In the genomic region with DNA sequence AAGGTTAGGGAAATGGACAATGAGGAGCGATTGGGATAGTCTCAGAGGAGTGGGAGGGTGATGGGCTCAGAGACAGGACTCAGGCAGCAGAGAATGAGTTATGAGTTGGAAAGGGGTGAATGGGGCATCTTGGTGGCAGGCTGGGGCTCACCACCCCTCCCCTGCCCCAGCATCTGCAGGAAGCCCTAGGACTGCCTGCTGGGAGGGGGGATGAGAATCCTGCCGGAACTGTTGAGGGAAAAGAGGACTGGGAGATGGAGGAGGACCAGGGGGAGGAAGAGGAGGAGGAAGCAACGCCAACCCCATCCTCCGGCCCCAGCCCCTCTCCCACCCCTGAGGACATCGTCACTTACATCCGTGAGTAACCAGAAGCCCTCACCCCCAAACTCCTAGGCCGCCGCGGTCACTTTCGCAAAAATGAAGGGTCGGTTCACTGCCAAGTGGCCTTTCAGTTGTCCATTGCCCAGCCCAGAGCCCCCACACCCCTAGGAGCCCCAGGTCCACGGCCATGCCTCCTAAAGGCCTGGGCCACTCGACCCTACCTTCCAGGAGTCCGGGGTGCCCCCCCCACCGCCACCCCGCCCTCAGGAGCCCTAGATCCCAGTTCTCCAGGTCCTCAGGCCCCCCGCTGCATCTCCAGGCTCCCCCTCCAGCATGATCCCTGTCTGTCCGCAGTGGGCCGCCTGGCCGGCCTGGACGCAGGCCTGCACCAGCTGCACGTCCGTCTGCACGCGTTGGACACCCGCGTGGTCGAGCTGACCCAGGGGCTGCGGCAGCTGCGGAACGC, we compare ENCODE assay signal across 9 cellular contexts. TPM values are rescaled to one million over a fixed set of nuclear protein-coding genes. Genes with fewer than 3 reads are reported as not detected.
A peak's percentile ranks its signal among the peaks of the same experiment; 100 is the strongest.
DNase-seq lines count a peak whose midpoint lies in the region; ATAC-seq and TF ChIP-seq lines count a peak whose summit lies in the region.
"Had no signal": no experiment of that assay in that cellular context is flagged by ENCODE, and none has a peak within 500 bp of the region (broad histone marks: within the 10 kb centered on the region; RNA-seq: fewer than 3 reads in every experiment).

No MANE protein-coding gene starts in this region.

- H3K27ac ChIP-seq in fibroblast of lung (ENCODE audit: insufficient read depth, low read length): peak overlapping the region; percentile 77
- H3K27ac ChIP-seq in prostate gland: peak overlapping the region; percentile 63 to 77

- TF ChIP-seq CTCF in fibroblast of lung (conservative IDR thresholded peaks at IDR 0.05 in 1 of 2, IDR thresholded peaks at IDR 0.05 in 1 of 2; ENCODE audit: low read depth in 1 of 2, low read length in 2 of 2): no peak
- TF ChIP-seq CTCF in prostate gland (IDR thresholded peaks at IDR 0.05): no peak

- H3K4me2 ChIP-seq in fibroblast of lung (ENCODE audit: extremely low read depth, insufficient read depth, low read length): peak overlapping the region; percentile 99

- intact Hi-C loops in prostate gland (cut with DNase I): no loop called here

- no peaks in the 10 kb centered on the region for H4K20me1 ChIP-seq in fibroblast of lung (ENCODE audit: control insufficient read depth, extremely low read depth, insufficient read depth, low read length)

- H3K79me2 ChIP-seq in fibroblast of lung (ENCODE audit: control insufficient read depth, insufficient read depth, low read length): peaks cover 12% of the 10 kb centered on the region

- H2AFZ ChIP-seq in fibroblast of lung (ENCODE audit: low read length): peak overlapping the region; percentile 75

- WGBS in prostate gland: 18% methylated on average over 24 of the region's 31 CpGs

- peaks cover 25% of the 10 kb centered on the region for H3K4me1 ChIP-seq in fibroblast of lung (ENCODE audit: control insufficient read depth, extremely low read depth, insufficient read depth, low read length)
- H3K4me1 ChIP-seq in prostate gland (replicated peaks): peaks cover 4% of the 10 kb centered on the region

- no peak for ATAC-seq in activated CD4-positive, CD25-positive, alpha-beta regulatory T cell treated with anti-CD3 and anti-CD28 coated beads, Interleukin-2, amount 50 U/mL, for 24 hours
- ATAC-seq in GM21360 (IDR thresholded peaks at IDR 0.05; ENCODE audit: unreplicated experiment) (no peak), HG03521 (IDR thresholded peaks at IDR 0.05; ENCODE audit: unreplicated experiment) (no peak)

- peaks cover 2% of the 10 kb centered on the region for H3K36me3 ChIP-seq in fibroblast of lung (ENCODE audit: control insufficient read depth, insufficient read depth, low read length)
- H3K36me3 ChIP-seq in prostate gland: no peaks in the 10 kb centered on the region

- DNase-seq in EH (ENCODE audit: low read depth) (peak; percentile 32), RKO (ENCODE audit: low spot score) (peak; percentile 80), fibroblast of lung (ENCODE audit: low read depth in 2 of 2) (no peak), prostate gland (ENCODE audit: low spot score) (no peak), iPS-NIHi7 (ENCODE audit: extremely low spot score) (no peak)

- H3K9me3 ChIP-seq in fibroblast of lung (ENCODE audit: control insufficient read depth, insufficient read depth, low read depth, low read length): no peaks in the 10 kb centered on the region
- no peaks in the 10 kb centered on the region for H3K9me3 ChIP-seq in prostate gland

- H3K27me3 ChIP-seq in fibroblast of lung (ENCODE audit: control insufficient read depth, insufficient read depth, low read length) (no peaks in the 10 kb centered on the region), prostate gland (replicated peaks; ENCODE audit: insufficient read depth) (peaks cover 1% of the 10 kb centered on the region)

- no peak for TF ChIP-seq POLR2A in prostate gland (IDR thresholded peaks at IDR 0.05)

- H3K9ac ChIP-seq in fibroblast of lung (ENCODE audit: insufficient read depth, low read length): peak overlapping the region; percentile 61

- H3K4me3 ChIP-seq in fibroblast of lung (replicated peaks in 1 of 4; ENCODE audit: control extremely low read depth in 1 of 4, insufficient read depth in 1 of 4, low read depth in 3 of 4, low read length in 4 of 4) (peak overlapping the region; percentile 52 to 80 (median 74)), prostate gland (peak overlapping the region; percentile 57 to 63)

RNA-seq across cellular contexts. Expression of gene CLEC11A, which starts 0.8 kb away (rescaled TPM):
- total RNA-seq in fibroblast of lung: 27.5 and 69.4 TPM in 2 replicates
- polyA plus RNA-seq in fibroblast of lung: 22.5 and 23.4 TPM in 2 replicates
- polyA plus RNA-seq in fibroblast of lung (2012): 66.2 and 73.6 TPM in 2 replicates
- polyA minus RNA-seq in fibroblast of lung (ENCODE audit: low replicate concordance): 4.7 and 7.4 TPM in 2 replicates
- total RNA-seq in prostate gland: 10 to 100 TPM; 13.8 to 26.2 TPM

RNA-seq across cellular contexts. Expression of gene SHANK1, which starts 4.3 kb away (rescaled TPM):
- total RNA-seq in fibroblast of lung (1.8 and 7.9 TPM in 2 replicates), prostate gland (1 to 10 TPM in 1 of 2 donors, under 1 TPM in 1; 0.91 to 2.3 TPM)
- 1.4 and 2.3 TPM in 2 replicates for polyA plus RNA-seq in fibroblast of lung
- polyA plus RNA-seq in fibroblast of lung (2012): 3.1 and 4.6 TPM in 2 replicates
- polyA minus RNA-seq in fibroblast of lung (ENCODE audit: low replicate concordance): 9.2 and 12.1 TPM in 2 replicates

RNA-seq across cellular contexts. Expression of gene GPR32, which starts 46.3 kb away (rescaled TPM):
- total RNA-seq in fibroblast of lung (not detected in 2 replicates), prostate gland (not detected)
- not detected in 2 replicates for polyA plus RNA-seq in fibroblast of lung
- polyA plus RNA-seq in fibroblast of lung (2012): not detected in 2 replicates
- polyA minus RNA-seq in fibroblast of lung (ENCODE audit: low replicate concordance): not detected in 2 replicates
- total RNA-seq: subcutaneous adipose tissue had no signal

Comparison
In these comparisons a context has a peak if more than half of its experiments do, and no peak if none do; other contexts are left out.
1. DNase-seq: peak in EH (single experiment) and RKO (single experiment); none in fibroblast of lung (0 of 2), prostate gland (single experiment) and iPS-NIHi7 (single experiment).